In genomic region chr20:32115196-32115767, GRCh38 we compare ENCODE assay signal across 15 cellular contexts. TPM values are rescaled to one million over a fixed set of nuclear protein-coding genes. Genes with fewer than 3 reads are reported as not detected.
DNase-seq lines count a peak whose midpoint lies in the region; ATAC-seq and TF ChIP-seq lines count a peak whose summit lies in the region.
"Had no signal": no experiment of that assay in that cellular context is flagged by ENCODE, and none has a peak within 500 bp of the region (broad histone marks: within the 10 kb centered on the region; RNA-seq: fewer than 3 reads in every experiment).

No MANE protein-coding gene starts in this region.

- peaks cover 53 to 77% (median 62%) of the 10 kb centered on the region in 3 donors for H3K4me1 Mint-ChIP-seq in CD8-positive, alpha-beta memory T cell
- H3K4me1 Mint-ChIP-seq in glutamatergic neuron (ENCODE audit: low read depth, unreplicated experiment) = peaks cover 22% of the 10 kb centered on the region
- peaks cover 44% of the 10 kb centered on the region for H3K4me1 Mint-ChIP-seq in activated naive CD4-positive, alpha-beta T cell treated with anti-CD3 and anti-CD28 coated beads, Interleukin-2, amount 10 ng/mL, durations not matched to agents 7 days and 5 days

- intact Hi-C loops in gastrocnemius medialis (cut with DNase I; ENCODE audit: low total_unique reads) = loop anchor here (10.0 kb wide), 1 partner anchor 280 kb away; no protein-coding TSS in a partner anchor

- no peaks in the 10 kb centered on the region for H3K9me3 ChIP-seq in CD8-positive, alpha-beta memory T cell (ENCODE audit: low read length)
- H3K9me3 ChIP-seq in RWPE2 (ENCODE audit: severe bottlenecking) (no peaks in the 10 kb centered on the region), gastrocnemius medialis (no peaks in the 10 kb centered on the region)
- H3K9me3 ChIP-seq: SK-N-SH had no signal

- POLR2A ChIA-PET in CD8-positive, alpha-beta memory T cell (lab: Charles Lee) = no interaction called here

- peak overlapping the region in 2 of 7 donors; percentile 10 to 50 for H3K4me3 Mint-ChIP-seq in CD8-positive, alpha-beta memory T cell
- no peak overlapping the region for H3K4me3 Mint-ChIP-seq in glutamatergic neuron (ENCODE audit: unreplicated experiment)
- no peak overlapping the region for H3K4me3 Mint-ChIP-seq in activated naive CD4-positive, alpha-beta T cell treated with anti-CD3 and anti-CD28 coated beads, Interleukin-2, amount 10 ng/mL, durations not matched to agents 7 days and 5 days

- peak overlapping the region in 5 of 8 donors; percentile 48 to 86 (median 54) for H3K27ac Mint-ChIP-seq in CD8-positive, alpha-beta memory T cell
- peak overlapping the region; percentile 34 for H3K27ac Mint-ChIP-seq in glutamatergic neuron (ENCODE audit: unreplicated experiment)
- no peak overlapping the region for H3K27ac Mint-ChIP-seq in activated naive CD4-positive, alpha-beta T cell treated with anti-CD3 and anti-CD28 coated beads, Interleukin-2, amount 10 ng/mL, durations not matched to agents 7 days and 5 days

- TF ChIP-seq POLR2A in gastrocnemius medialis (IDR thresholded peaks at IDR 0.05) = no peak

- TF ChIP-seq CTCF in RWPE2 (IDR thresholded peaks at IDR 0.05; ENCODE audit: poor library complexity, severe bottlenecking) (no peak), glutamatergic neuron (IDR thresholded peaks at IDR 0.05; ENCODE audit: partially characterized antibody, unreplicated experiment) (no peak), gastrocnemius medialis (IDR thresholded peaks at IDR 0.05 in 4 of 5, conservative IDR thresholded peaks at IDR 0.05 in 1 of 5) (no peak)

- H3K27ac ChIP-seq in CD8-positive, alpha-beta memory T cell (ENCODE audit: low read depth, low read length) = no peak overlapping the region
- H3K27ac ChIP-seq in RWPE2 (ENCODE audit: poor library complexity, severe bottlenecking) = no peak overlapping the region
- peak overlapping the region; percentile 69 to 85 (median 82) for H3K27ac ChIP-seq in gastrocnemius medialis

- in situ Hi-C loops in gastrocnemius medialis (cut with MboI; ENCODE audit: low sequenced_read_pairs in 4 of 4) = loop anchor here in 1 of 4 donors (10.0 to 25.0 kb wide), 2 partner anchors 90 to 578 kb away; partner anchors contain the start of genes PLAGL2 and POFUT1

- no peak for DNase-seq in CD8-positive, alpha-beta memory T cell
- DNase-seq in RWPE2 (ENCODE audit: low spot score) (peak; percentile 23), glutamatergic neuron (no peak), gastrocnemius medialis (no peak)
- DNase-seq in activated naive CD4-positive, alpha-beta T cell treated with anti-CD3 and anti-CD28 coated beads, Interleukin-2, amount 10 ng/mL, durations not matched to agents 7 days and 5 days = no peak
- DNase-seq: DMS79, NCI-H1092, NCI-H226, NCI-H526, PC-3 had no signal

- no peaks in the 10 kb centered on the region for H3K27me3 ChIP-seq in CD8-positive, alpha-beta memory T cell (ENCODE audit: insufficient read depth, low read length, poor library complexity, severe bottlenecking)
- H3K27me3 ChIP-seq in RWPE2 (ENCODE audit: insufficient read depth, poor library complexity, severe bottlenecking) (no peaks in the 10 kb centered on the region), gastrocnemius medialis (no peaks in the 10 kb centered on the region)

- H3K36me3 ChIP-seq in CD8-positive, alpha-beta memory T cell (ENCODE audit: insufficient read depth, low read length) = no peaks in the 10 kb centered on the region
- H3K36me3 ChIP-seq in RWPE2 (ENCODE audit: low read depth) (peaks cover 64% of the 10 kb centered on the region), gastrocnemius medialis (no peaks in the 10 kb centered on the region)

- ATAC-seq in RWPE2 (ENCODE audit: low read depth) (no peak), gastrocnemius medialis (no peak), GM18909 (IDR thresholded peaks at IDR 0.05; ENCODE audit: poor library complexity, unreplicated experiment) (no peak), GM21360 (IDR thresholded peaks at IDR 0.05; ENCODE audit: unreplicated experiment) (no peak)
- ATAC-seq: GM12878, PC-3 had no signal

- CTCF ChIA-PET in CD8-positive, alpha-beta memory T cell (lab: Charles Lee) = interaction anchor here (0.7 kb wide), 1 partner anchor 11 kb away, joined by 3 read pairs; no protein-coding TSS in a partner anchor
- CTCF ChIA-PET in activated naive CD4-positive, alpha-beta T cell treated with anti-CD3 and anti-CD28 coated beads, Interleukin-2, amount 10 ng/mL, durations not matched to agents 7 days and 5 days (lab: Charles Lee) = no interaction called here

- no peaks in the 10 kb centered on the region for H3K27me3 Mint-ChIP-seq in CD8-positive, alpha-beta memory T cell
- no peaks in the 10 kb centered on the region for H3K27me3 Mint-ChIP-seq in glutamatergic neuron (ENCODE audit: unreplicated experiment)
- no peaks in the 10 kb centered on the region for H3K27me3 Mint-ChIP-seq in activated naive CD4-positive, alpha-beta T cell treated with anti-CD3 and anti-CD28 coated beads, Interleukin-2, amount 10 ng/mL, durations not matched to agents 7 days and 5 days

- H3K4me3 ChIP-seq in CD8-positive, alpha-beta memory T cell (ENCODE audit: low read length) = no peak overlapping the region
- H3K4me3 ChIP-seq in RWPE2 (ENCODE audit: severe bottlenecking) (no peak overlapping the region), gastrocnemius medialis (no peak overlapping the region)
- H3K4me3 ChIP-seq: GM12878, K562 had no signal

- peaks cover 0 to 31% (median 2%) of the 10 kb centered on the region in 3 donors for H3K36me3 Mint-ChIP-seq in CD8-positive, alpha-beta memory T cell
- H3K36me3 Mint-ChIP-seq in glutamatergic neuron (ENCODE audit: unreplicated experiment) = no peaks in the 10 kb centered on the region
- H3K36me3 Mint-ChIP-seq in activated naive CD4-positive, alpha-beta T cell treated with anti-CD3 and anti-CD28 coated beads, Interleukin-2, amount 10 ng/mL, durations not matched to agents 7 days and 5 days = peaks cover 14% of the 10 kb centered on the region

- no peaks in the 10 kb centered on the region for H3K9me3 Mint-ChIP-seq in CD8-positive, alpha-beta memory T cell
- H3K9me3 Mint-ChIP-seq in glutamatergic neuron (ENCODE audit: unreplicated experiment) = peaks cover 7% of the 10 kb centered on the region
- H3K9me3 Mint-ChIP-seq in activated naive CD4-positive, alpha-beta T cell treated with anti-CD3 and anti-CD28 coated beads, Interleukin-2, amount 10 ng/mL, durations not matched to agents 7 days and 5 days = no peaks in the 10 kb centered on the region

- peaks cover 16% of the 10 kb centered on the region for H3K4me1 ChIP-seq in CD8-positive, alpha-beta memory T cell (ENCODE audit: insufficient read depth, low read length)
- H3K4me1 ChIP-seq in RWPE2 (ENCODE audit: insufficient read depth, poor library complexity, severe bottlenecking) (peaks cover 10% of the 10 kb centered on the region), gastrocnemius medialis (peaks cover 47 to 60% of the 10 kb centered on the region in 2 donors)

RNA-seq across cellular contexts. Expression of gene TM9SF4, which starts 5.8 kb away (rescaled TPM):
- 10 to 100 TPM; 48.0 to 49.8 TPM for total RNA-seq in CD8-positive, alpha-beta memory T cell
- polyA plus RNA-seq in CD8-positive, alpha-beta memory T cell = 44.0 TPM
- 106 TPM for total RNA-seq in glutamatergic neuron (ENCODE audit: unreplicated experiment)
- 10 to 100 TPM; 18.0 to 22.9 (median 21.0) TPM for total RNA-seq in gastrocnemius medialis

Comparison
In these comparisons a context has a peak if more than half of its experiments do, and no peak if none do; other contexts are left out.
1. H3K27ac ChIP-seq: peak in gastrocnemius medialis (4 of 4); none in CD8-positive, alpha-beta memory T cell (single experiment) and RWPE2 (single experiment).